8 cellular contexts compared by ENCODE assay signal in the genomic region with DNA sequence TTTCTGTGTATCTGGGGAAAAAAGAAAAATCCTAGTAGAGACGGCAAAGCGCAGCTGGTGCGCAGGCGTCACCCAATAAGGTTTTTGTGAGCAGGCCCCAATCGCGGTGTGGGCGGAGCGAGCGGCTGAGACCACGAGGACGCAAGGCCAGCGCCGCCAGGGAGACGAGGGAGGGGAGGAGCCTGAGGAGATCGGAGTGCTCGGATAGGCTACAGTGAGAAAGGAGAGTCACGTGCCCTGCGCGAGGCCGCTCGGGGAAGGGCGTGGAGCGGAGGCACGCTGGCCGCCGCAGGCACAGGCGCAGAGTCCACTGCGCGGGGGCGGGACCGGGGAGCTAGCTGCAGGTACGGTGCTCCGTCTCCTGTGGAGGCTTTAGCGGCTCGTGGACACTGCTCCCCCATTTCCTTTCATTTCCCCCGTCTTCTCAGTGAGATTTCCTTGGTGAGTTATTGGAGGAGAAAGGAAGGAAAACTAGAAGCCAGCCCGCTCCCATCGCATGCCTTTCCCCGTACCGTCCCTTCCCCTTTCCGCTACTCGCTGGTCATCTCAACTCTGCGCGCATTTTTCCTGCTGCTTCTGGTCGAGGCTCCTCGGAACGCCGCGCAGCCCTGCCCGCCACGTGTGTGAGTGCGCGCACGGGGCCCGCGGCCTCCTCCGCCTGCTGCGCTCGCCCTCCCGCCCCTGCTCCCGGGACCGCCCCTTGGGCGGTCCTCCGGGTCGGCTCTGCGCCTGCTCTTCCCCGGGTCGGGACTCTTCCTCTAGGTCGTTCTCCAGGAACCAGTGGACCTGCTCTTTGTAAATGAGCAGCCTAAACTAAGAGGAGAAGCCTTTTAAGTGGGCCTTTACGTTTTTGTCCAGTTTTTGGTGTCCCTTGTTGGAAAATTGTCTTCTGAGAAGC. TPM values are rescaled to one million over a fixed set of nuclear protein-coding genes. Genes with fewer than 3 reads are reported as not detected.
DNase-seq lines count a peak whose midpoint lies in the region; ATAC-seq and TF ChIP-seq lines count a peak whose summit lies in the region.

TSS of gene THNSL1 (plus strand) at position 264 of the 898 bp plus-strand sequence. CDS start 6,612 bp downstream, outside the sequence.

- H2AFZ ChIP-seq in trophoblast cell (ENCODE audit: insufficient read depth, low read length, poor library complexity), result peak within 1 kb of the TSS; percentile 80

- peak; percentile 99 for DNase-seq in GM12865 (ENCODE audit: low read depth)
- peak; percentile 91 for DNase-seq in NCI-H1417 treated with DMSO at 0.1 percent for 48 hours (lab: John Stamatoyannopoulos, UW)
- DNase-seq in SW480 (ENCODE audit: low spot score), result peak; percentile 99
- DNase-seq in cardiac septum (ENCODE audit: low spot score), result peak; percentile 97
- peak; percentile 99 for DNase-seq in trophoblast cell
- DNase-seq in transverse colon, result peak; percentile 98

- no peak within 1 kb of the TSS for H2AK5ac ChIP-seq in trophoblast cell (ENCODE audit: low read length)

- H3K4me1 ChIP-seq in trophoblast cell (ENCODE audit: control insufficient read depth in 1 of 2, insufficient read depth in 2 of 2, low read length in 2 of 2) (peaks cover 2 to 3% of the 10 kb centered on the region in 2 experiments), transverse colon (peaks cover 0 to 18% (median 14%) of the 10 kb centered on the region in 4 donors)

- peak within 1 kb of the TSS; percentile 78 for H4K91ac ChIP-seq in trophoblast cell (ENCODE audit: low read depth, low read length)

- H3K27me3 ChIP-seq in trophoblast cell (ENCODE audit: insufficient read depth, low read length), result no peaks in the 10 kb centered on the region
- no peaks in the 10 kb centered on the region for H3K27me3 ChIP-seq in transverse colon

- intact Hi-C loops in cardiac septum (cut with DNase I), result loop anchor here (2.0 kb wide), 1 partner anchor 294 kb away; the partner anchor contains the start of gene ARHGAP21
- intact Hi-C loops in transverse colon (cut with DNase I; ENCODE audit: low total_unique reads), result no loop called here

- peak within 1 kb of the TSS; percentile 85 for H3K4me3 ChIP-seq in GM12865 (ENCODE audit: low read depth, low read length)
- H3K4me3 ChIP-seq in trophoblast cell (ENCODE audit: low read depth, low read length), result peak within 1 kb of the TSS; percentile 78
- peak within 1 kb of the TSS; percentile 51 to 92 (median 62) for H3K4me3 ChIP-seq in transverse colon

- H3K79me2 ChIP-seq in trophoblast cell (ENCODE audit: control insufficient read depth, insufficient read depth, low read length, poor library complexity), result no peaks in the 10 kb centered on the region

- no peak for TF ChIP-seq EP300 in transverse colon (IDR thresholded peaks at IDR 0.05; ENCODE audit: low read depth)

- no peak within 1 kb of the TSS for H3K23ac ChIP-seq in trophoblast cell (ENCODE audit: low read length)

- peak within 1 kb of the TSS; percentile 77 for H3K4me2 ChIP-seq in trophoblast cell (ENCODE audit: low read length)

- ATAC-seq in HG02759 (IDR thresholded peaks at IDR 0.05; ENCODE audit: unreplicated experiment), result peak; percentile 97

- H3K36me3 ChIP-seq in trophoblast cell (ENCODE audit: control insufficient read depth in 1 of 2, insufficient read depth in 2 of 2, low read length in 2 of 2) (no peaks in the 10 kb centered on the region), transverse colon (no peaks in the 10 kb centered on the region)

- peak within 1 kb of the TSS; percentile 59 for H4K12ac ChIP-seq in trophoblast cell (ENCODE audit: low read depth, low read length)

- H3K18ac ChIP-seq in trophoblast cell (ENCODE audit: low read length), result peak within 1 kb of the TSS; percentile 33

- H3K9me3 ChIP-seq in trophoblast cell (ENCODE audit: insufficient read depth, low read depth, low read length), result no peaks in the 10 kb centered on the region
- H3K9me3 ChIP-seq in transverse colon, result no peaks in the 10 kb centered on the region

- H3K4ac ChIP-seq in trophoblast cell (ENCODE audit: low read depth, low read length), result peak within 1 kb of the TSS; percentile 2

- no peak within 1 kb of the TSS for H2BK12ac ChIP-seq in trophoblast cell (ENCODE audit: low read length)

- H3K9ac ChIP-seq in trophoblast cell (ENCODE audit: low read length), result peak within 1 kb of the TSS; percentile 49

- H2BK5ac ChIP-seq in trophoblast cell (ENCODE audit: low read depth, low read length, poor library complexity), result peak within 1 kb of the TSS; percentile 58

- peak within 1 kb of the TSS; percentile 43 for H3K14ac ChIP-seq in trophoblast cell (ENCODE audit: low read length)

- H2BK120ac ChIP-seq in trophoblast cell (ENCODE audit: insufficient read depth, low read length, poor library complexity), result no peak within 1 kb of the TSS

- 0% methylated on average over 62 to 70 of the region's 70 CpGs for WGBS in adipose tissue, 3 donors
- no CpG with 5 or more reads among the region's 70 CpGs for WGBS in trophoblast cell (ENCODE audit: extremely low coverage, insufficient coverage, insufficient read length)
- 0 to 2% methylated on average over 3 to 67 of the region's 70 CpGs for WGBS in transverse colon (ENCODE audit: low coverage in 1 of 2), 2 donors

- peaks cover 7% of the 10 kb centered on the region for H3K79me1 ChIP-seq in trophoblast cell (ENCODE audit: low read length)

- peak within 1 kb of the TSS; percentile 90 for H4K8ac ChIP-seq in trophoblast cell (ENCODE audit: low read depth, low read length)

- TF ChIP-seq POLR2A in transverse colon (IDR thresholded peaks at IDR 0.05), result peak; percentile 90

- TF ChIP-seq CTCF in GM12865 (IDR thresholded peaks at IDR 0.05; ENCODE audit: insufficient read depth, low read depth, low read length, missing control alignments) (no peak), transverse colon (IDR thresholded peaks at IDR 0.05) (no peak)

- H3K27ac ChIP-seq in adipose tissue (ENCODE audit: low read depth, low read length) (peak within 1 kb of the TSS; percentile 38), trophoblast cell (ENCODE audit: low read depth, low read length) (peak within 1 kb of the TSS; percentile 87), transverse colon (peak within 1 kb of the TSS; percentile 94 to 98 (median 96))

- in situ Hi-C loops in transverse colon (cut with MboI; ENCODE audit: low pct_ligation_motif_present in 1 of 4, low pct_unique_long_range_greater_than_20kb in 1 of 4, low sequenced_read_pairs in 3 of 4), result loop anchor here in 1 of 4 donors (10.0 kb wide), 1 partner anchor 292 kb away; the partner anchor contains the start of gene ARHGAP21

RNA-seq across cellular contexts. Expression of gene THNSL1, which starts in this region (rescaled TPM):
- 1 to 10 TPM in 2 of 3 donors, under 1 TPM in 1; 0.80 to 2.1 (median 1.7) TPM for polyA plus RNA-seq in adipose tissue
- total RNA-seq in cardiac septum, result 4.3 TPM
- polyA plus RNA-seq in trophoblast cell (2013), result 1.0 and 1.2 TPM in 2 replicates
- total RNA-seq in transverse colon, result 1 to 10 TPM in 3 of 4 donors, under 1 TPM in 1; 0.60 to 2.2 (median 2.0) TPM

Comparison
In these comparisons a context has a peak if more than half of its experiments do, and no peak if none do; other contexts are left out.
1. Peak in every context shown above with its lines: DNase-seq, ATAC-seq, H3K4me3 ChIP-seq and H3K27ac ChIP-seq.
2. H3K27ac ChIP-seq: peak in every context shown above with its lines; median percentile 96 in transverse colon; 87 in trophoblast cell; 38 in adipose tissue.